In genomic region chr4:59039046-59039445, GRCh38 we compare ENCODE assay signal across 9 cellular contexts.
"Had no signal": no experiment of that assay in that cellular context is flagged by ENCODE, and none has a peak within 500 bp of the region (broad histone marks: within the 10 kb centered on the region; RNA-seq: fewer than 3 reads in every experiment).

No MANE protein-coding gene starts in this region.

- H3K27me3 Mint-ChIP-seq: IgD-negative memory B cell had no signal

- DNase-seq: IMR-90, KBM-7, KG1 had no signal

- H3K4me2 ChIP-seq: KMS-11 had no signal

- H3K27ac ChIP-seq: HL-60, KMS-11 had no signal

- FAIRE-seq: HepG2, HTR-8/SVneo, K562 had no signal

- ATAC-seq: HepG2, K562 had no signal

- H3K4me3 Mint-ChIP-seq: IgD-negative memory B cell had no signal

- H3K9ac ChIP-seq: KMS-11 had no signal

- H3K27ac Mint-ChIP-seq: IgD-negative memory B cell had no signal

- H3K36me3 Mint-ChIP-seq: IgD-negative memory B cell had no signal

- H3K4me1 Mint-ChIP-seq: IgD-negative memory B cell had no signal

- H3K4me3 ChIP-seq: K562 had no signal
